In the genomic region with DNA sequence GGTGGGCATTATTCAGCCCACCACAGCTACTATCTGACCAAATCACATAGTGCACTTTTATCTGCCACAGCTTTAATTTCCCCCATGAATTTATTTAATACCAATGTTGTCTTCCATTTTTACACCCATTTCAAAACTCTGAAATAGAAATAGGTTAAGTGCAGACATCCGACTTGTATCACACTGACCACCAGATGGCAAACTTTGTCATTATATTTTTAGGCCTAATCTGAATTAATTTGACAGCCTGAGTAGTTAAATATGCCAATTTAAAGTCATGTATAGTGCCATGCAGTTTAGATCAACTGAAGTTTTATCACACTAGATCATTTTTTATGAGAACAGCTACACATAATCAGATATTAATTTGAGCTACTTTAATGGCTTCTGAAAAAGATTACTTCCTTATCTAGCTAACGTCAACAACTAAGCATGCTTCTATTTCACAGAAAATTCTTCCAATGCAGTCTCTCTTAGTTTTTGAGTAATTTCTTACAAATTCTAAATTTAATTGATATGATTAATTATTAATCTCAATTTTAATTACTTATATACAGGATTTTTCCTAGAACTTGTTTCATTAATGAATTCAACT, we compare ENCODE assay signal across 8 cellular contexts.
A peak's percentile ranks its signal among the peaks of the same experiment; 100 is the strongest.
DNase-seq lines count a peak whose midpoint lies in the region; ATAC-seq and TF ChIP-seq lines count a peak whose summit lies in the region.

No MANE protein-coding gene starts in this region.

- no peak overlapping the region for H3K4me3 ChIP-seq in AG09309 (ENCODE audit: control insufficient read depth, low read depth, low read length)

- no peak overlapping the region for H3K14ac ChIP-seq in H9 (ENCODE audit: insufficient read depth, low read length)

- 0 out of 4 replicates have a peak, but pooled peaks cover 0 to 2% of the 10 kb centered on the region in 2 experiments for H3K4me1 Mint-ChIP-seq in H9
- H3K4me1 Mint-ChIP-seq in stimulated activated naive CD8-positive, alpha-beta T cell treated with anti-CD3 and anti-CD28 coated beads, Interleukin-15, amount 100 ng/mL, for 72 hours, result no peaks in the 10 kb centered on the region

- H3K36me3 Mint-ChIP-seq in H9 (ENCODE audit: insufficient read depth in 1 of 3, low read depth in 3 of 3), result no peaks in the 10 kb centered on the region

- H3K9me3 ChIP-seq in H9 (ENCODE audit: control insufficient read depth, low read depth, low read length), result no peaks in the 10 kb centered on the region

- H4K91ac ChIP-seq in H9 (ENCODE audit: insufficient read length, low read depth, low read length), result no peak overlapping the region

- H2BK20ac ChIP-seq in H9 (ENCODE audit: low read depth, low read length, poor library complexity, severe bottlenecking), result no peak overlapping the region

- H3K23me2 ChIP-seq in H9 (ENCODE audit: insufficient read length, low read depth, low read length, poor library complexity, severe bottlenecking), result no peaks in the 10 kb centered on the region

- peak; percentile 48 for TF ChIP-seq CTCF in AG09309 (IDR thresholded peaks at IDR 0.05; ENCODE audit: control insufficient read depth, insufficient read depth, low read depth, low read length, missing control alignments)
- peak; percentile 76 for TF ChIP-seq CTCF in H9 (conservative IDR thresholded peaks at IDR 0.05)

- no peak overlapping the region for H3K9ac ChIP-seq in H9 (ENCODE audit: extremely low read depth, insufficient read length, low read length)

- no peak overlapping the region for H3K4me3 Mint-ChIP-seq in H9
- no peak overlapping the region for H3K4me3 Mint-ChIP-seq in stimulated activated naive CD8-positive, alpha-beta T cell treated with anti-CD3 and anti-CD28 coated beads, Interleukin-15, amount 100 ng/mL, for 72 hours

- H3K4ac ChIP-seq in H9 (ENCODE audit: low read depth, low read length), result no peak overlapping the region

- no peak overlapping the region for H4K5ac ChIP-seq in H9 (ENCODE audit: insufficient read length, low read depth, low read length)

- no peak overlapping the region for H2AFZ ChIP-seq in H9 (ENCODE audit: low read length)

- no peak overlapping the region for H2AK5ac ChIP-seq in H9 (ENCODE audit: insufficient read length, low read length)

- H2BK5ac ChIP-seq in H9 (ENCODE audit: insufficient read length, low read length), result no peak overlapping the region

- no peak overlapping the region for H3K27ac ChIP-seq in H9 (ENCODE audit: insufficient read length, low read depth, low read length)

- no peak overlapping the region for H3K18ac ChIP-seq in H9 (ENCODE audit: insufficient read length, low read depth, low read length)

- H3T11ph ChIP-seq in H9 (ENCODE audit: low read length), result no peak overlapping the region

- DNase-seq in AG09309 (ENCODE audit: low read depth) (peak; percentile 5), H9 (no peak), SK-MEL-5 (ENCODE audit: low read depth, low spot score) (peak; percentile 59), inferior parietal cortex (ENCODE audit: extremely low spot score) (peak; percentile 57)
- DNase-seq in stimulated activated naive CD8-positive, alpha-beta T cell treated with anti-CD3 and anti-CD28 coated beads, Interleukin-15, amount 100 ng/mL, for 72 hours, result no peak

- H4K8ac ChIP-seq in H9 (replicated peaks; ENCODE audit: insufficient read length, low read depth, low read length), result no peak overlapping the region

- H3K79me1 ChIP-seq in H9 (ENCODE audit: insufficient read depth, low read depth, low read length, poor library complexity, severe bottlenecking), result no peaks in the 10 kb centered on the region

- no peaks in the 10 kb centered on the region for H3K4me1 ChIP-seq in H9 (ENCODE audit: insufficient read depth, low read length)

- no peak overlapping the region for H3K4me2 ChIP-seq in H9 (ENCODE audit: insufficient read depth, insufficient read length, low read length)

- no peak overlapping the region for H3K56ac ChIP-seq in H9 (ENCODE audit: insufficient read length, low read depth, low read length)

- H2BK12ac ChIP-seq in H9 (ENCODE audit: insufficient read length, low read depth, low read length), result no peak overlapping the region

- H3K23ac ChIP-seq in H9 (ENCODE audit: insufficient read length, low read depth, low read length), result no peak overlapping the region

- no CpG with 5 or more reads among the region's 2 CpGs for WGBS in H9 (ENCODE audit: extremely low coverage, insufficient read length, low lambda C conversion rate)

- no peak for ATAC-seq in GM21526 (IDR thresholded peaks at IDR 0.05; ENCODE audit: low FRiP score, unreplicated experiment)
- ATAC-seq in GM21367 (IDR thresholded peaks at IDR 0.05; ENCODE audit: unreplicated experiment), result no peak
- no peak for ATAC-seq in HG02610 (IDR thresholded peaks at IDR 0.05; ENCODE audit: unreplicated experiment)
- no peak for ATAC-seq in stimulated activated naive CD8-positive, alpha-beta T cell treated with anti-CD3 and anti-CD28 coated beads, Interleukin-15, amount 100 ng/mL, for 72 hours

- no peaks in the 10 kb centered on the region for H4K20me1 ChIP-seq in H9 (ENCODE audit: control insufficient read depth, insufficient read depth, insufficient read length)

- H2BK120ac ChIP-seq in H9 (ENCODE audit: low read depth, low read length, poor library complexity, severe bottlenecking), result no peak overlapping the region

- H2BK15ac ChIP-seq in H9 (ENCODE audit: low read depth, low read length), result no peak overlapping the region

- no peaks in the 10 kb centered on the region for H3K27me3 ChIP-seq in H9 (ENCODE audit: insufficient read depth, low read length)

- H3K79me2 ChIP-seq in H9 (ENCODE audit: insufficient read depth, low read length), result no peaks in the 10 kb centered on the region

- no peaks in the 10 kb centered on the region for H3K27me3 Mint-ChIP-seq in H9 (ENCODE audit: low read depth)
- H3K27me3 Mint-ChIP-seq in stimulated activated naive CD8-positive, alpha-beta T cell treated with anti-CD3 and anti-CD28 coated beads, Interleukin-15, amount 100 ng/mL, for 72 hours, result no peaks in the 10 kb centered on the region

- H3K9me3 Mint-ChIP-seq in H9, result no peaks in the 10 kb centered on the region
- no peaks in the 10 kb centered on the region for H3K9me3 Mint-ChIP-seq in stimulated activated naive CD8-positive, alpha-beta T cell treated with anti-CD3 and anti-CD28 coated beads, Interleukin-15, amount 100 ng/mL, for 72 hours

- H3K27ac Mint-ChIP-seq in H9, result no peak overlapping the region
- no peak overlapping the region for H3K27ac Mint-ChIP-seq in stimulated activated naive CD8-positive, alpha-beta T cell treated with anti-CD3 and anti-CD28 coated beads, Interleukin-15, amount 100 ng/mL, for 72 hours

- in situ Hi-C loops in SK-MEL-5 (cut with HindIII; ENCODE audit: low pct_unique_long_range_greater_than_20kb, low sequenced_read_pairs), result no loop called here

Comparison
In these comparisons a context has a peak if more than half of its experiments do, and no peak if none do; other contexts are left out.
1. DNase-seq: peak in AG09309 (single experiment), SK-MEL-5 (single experiment) and inferior parietal cortex (single experiment); none in H9 (single experiment) and stimulated activated naive CD8-positive, alpha-beta T cell treated with anti-CD3 and anti-CD28 coated beads, Interleukin-15, amount 100 ng/mL, for 72 hours (0 of 2).